In the genomic region with DNA sequence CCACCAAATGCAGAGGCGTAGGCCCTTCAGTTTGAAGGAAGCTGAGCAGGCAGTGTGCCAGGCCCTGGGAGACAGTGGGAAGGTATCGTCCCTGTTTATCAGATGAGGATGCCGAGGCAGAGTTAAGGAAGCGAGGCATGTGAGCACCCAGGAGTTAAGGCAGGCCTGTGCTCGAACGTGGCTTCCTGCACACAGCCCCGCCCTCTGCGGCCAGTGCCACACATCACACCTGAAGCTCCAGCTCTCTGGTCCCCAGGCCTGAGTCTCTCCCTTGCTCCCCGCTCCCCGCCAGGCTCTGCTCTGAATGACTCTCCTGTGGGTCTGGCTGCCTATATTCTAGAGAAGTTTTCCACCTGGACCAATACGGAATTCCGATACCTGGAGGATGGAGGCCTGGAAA, we compare ENCODE assay signal across 15 cellular contexts. TPM values are rescaled to one million over a fixed set of nuclear protein-coding genes. Genes with fewer than 3 reads are reported as not detected.
A peak's percentile ranks its signal among the peaks of the same experiment; 100 is the strongest.
DNase-seq lines count a peak whose midpoint lies in the region; ATAC-seq and TF ChIP-seq lines count a peak whose summit lies in the region.
"Had no signal": no experiment of that assay in that cellular context is flagged by ENCODE, and none has a peak within 500 bp of the region (broad histone marks: within the 10 kb centered on the region; RNA-seq: fewer than 3 reads in every experiment).

No MANE protein-coding gene starts in this region.

- H3K27ac Mint-ChIP-seq in activated T-cell treated with anti-CD3 and anti-CD28 coated beads, Interleukin-2, amount 50 U/mL, for 72 hours = no peak overlapping the region
- H3K27ac Mint-ChIP-seq in H9 (no peak overlapping the region), progenitor cell of endocrine pancreas (peak overlapping the region; percentile 43)
- H3K27ac Mint-ChIP-seq: stimulated activated naive CD8-positive, alpha-beta T cell treated with anti-CD3 and anti-CD28 coated beads, Interleukin-15, Interleukin-2, amounts not matched to agents 100 ng/mL and 50 ng/mL, for 24 hours had no signal

- intact Hi-C loops in dorsolateral prefrontal cortex (cut with DNase I) = loop anchor here in 1 of 2 donors (10.0 kb wide), 1 partner anchor 367 kb away; no protein-coding TSS in a partner anchor

- H3K23me2 ChIP-seq in H9 (ENCODE audit: insufficient read length, low read depth, low read length, poor library complexity, severe bottlenecking) = no peaks in the 10 kb centered on the region

- no peak overlapping the region for H4K91ac ChIP-seq in H9 (ENCODE audit: insufficient read length, low read depth, low read length)

- no peaks in the 10 kb centered on the region for H3K27me3 Mint-ChIP-seq in activated T-cell treated with anti-CD3 and anti-CD28 coated beads, Interleukin-2, amount 50 U/mL, for 72 hours (ENCODE audit: low read depth)
- H3K27me3 Mint-ChIP-seq in H9 (ENCODE audit: low read depth) (no peaks in the 10 kb centered on the region; the same call in 1 of the 2 replicates), progenitor cell of endocrine pancreas (no peaks in the 10 kb centered on the region)
- H3K27me3 Mint-ChIP-seq: brain; stimulated activated naive CD8-positive, alpha-beta T cell treated with anti-CD3 and anti-CD28 coated beads, Interleukin-15, Interleukin-2, amounts not matched to agents 100 ng/mL and 50 ng/mL, for 24 hours had no signal

- no peak overlapping the region for H2BK5ac ChIP-seq in H9 (ENCODE audit: insufficient read length, low read length)

- peak; percentile 22 to 35 for ATAC-seq in activated T-cell treated with anti-CD3 and anti-CD28 coated beads, Interleukin-2, amount 50 U/mL, for 72 hours (replicated peaks in 1 of 2)
- ATAC-seq in GM18498 (IDR thresholded peaks at IDR 0.05; ENCODE audit: unreplicated experiment) (no peak), GM21367 (IDR thresholded peaks at IDR 0.05; ENCODE audit: unreplicated experiment) (no peak)

- H3K4me1 ChIP-seq in H9 (ENCODE audit: insufficient read depth, low read length) = no peaks in the 10 kb centered on the region

- no peak overlapping the region for H4K5ac ChIP-seq in H9 (ENCODE audit: insufficient read length, low read depth, low read length)

- H2BK15ac ChIP-seq in H9 (ENCODE audit: low read depth, low read length) = no peak overlapping the region

- no peak overlapping the region for H3K4me2 ChIP-seq in H9 (ENCODE audit: insufficient read depth, insufficient read length, low read length)

- H3T11ph ChIP-seq in H9 (ENCODE audit: low read length) = no peak overlapping the region

- no peaks in the 10 kb centered on the region for H3K9me3 Mint-ChIP-seq in activated T-cell treated with anti-CD3 and anti-CD28 coated beads, Interleukin-2, amount 50 U/mL, for 72 hours
- H3K9me3 Mint-ChIP-seq in H9 (no peaks in the 10 kb centered on the region), progenitor cell of endocrine pancreas (ENCODE audit: low read depth) (no peaks in the 10 kb centered on the region)
- H3K9me3 Mint-ChIP-seq: brain; neural crest cell; stimulated activated naive CD8-positive, alpha-beta T cell treated with anti-CD3 and anti-CD28 coated beads, Interleukin-15, Interleukin-2, amounts not matched to agents 100 ng/mL and 50 ng/mL, for 24 hours had no signal

- H3K4me1 Mint-ChIP-seq in activated T-cell treated with anti-CD3 and anti-CD28 coated beads, Interleukin-2, amount 50 U/mL, for 72 hours (ENCODE audit: low read depth) = peaks cover 8% of the 10 kb centered on the region
- H3K4me1 Mint-ChIP-seq in H9 (peaks cover 13 to 14% of the 10 kb centered on the region in 2 experiments), progenitor cell of endocrine pancreas (ENCODE audit: low read depth) (peaks cover 7% of the 10 kb centered on the region)
- H3K4me1 Mint-ChIP-seq: brain, neural crest cell had no signal

- no peak overlapping the region for H3K4me3 Mint-ChIP-seq in activated T-cell treated with anti-CD3 and anti-CD28 coated beads, Interleukin-2, amount 50 U/mL, for 72 hours
- H3K4me3 Mint-ChIP-seq in H9 (no peak overlapping the region), progenitor cell of endocrine pancreas (ENCODE audit: low read depth) (no peak overlapping the region)
- H3K4me3 Mint-ChIP-seq: brain; neural crest cell; stimulated activated naive CD8-positive, alpha-beta T cell treated with anti-CD3 and anti-CD28 coated beads, Interleukin-15, Interleukin-2, amounts not matched to agents 100 ng/mL and 50 ng/mL, for 24 hours had no signal

- no peak overlapping the region for H4K8ac ChIP-seq in H9 (replicated peaks; ENCODE audit: insufficient read length, low read depth, low read length)

- no peak overlapping the region for H3K23ac ChIP-seq in H9 (ENCODE audit: insufficient read length, low read depth, low read length)

- no peak overlapping the region for H3K4ac ChIP-seq in H9 (ENCODE audit: low read depth, low read length)

- H4K20me1 ChIP-seq in H9 (ENCODE audit: control insufficient read depth, insufficient read depth, insufficient read length) = no peaks in the 10 kb centered on the region

- H3K9me3 ChIP-seq in H9 (ENCODE audit: control insufficient read depth, low read depth, low read length) = no peaks in the 10 kb centered on the region
- H3K9me3 ChIP-seq: MG63 had no signal

- no peak overlapping the region for H2BK120ac ChIP-seq in H9 (ENCODE audit: low read depth, low read length, poor library complexity, severe bottlenecking)

- H3K36me3 Mint-ChIP-seq in activated T-cell treated with anti-CD3 and anti-CD28 coated beads, Interleukin-2, amount 50 U/mL, for 72 hours (ENCODE audit: insufficient read depth in 2 of 2) = no peaks in the 10 kb centered on the region
- H3K36me3 Mint-ChIP-seq in H9 (ENCODE audit: insufficient read depth in 1 of 3, low read depth in 3 of 3) (peaks cover 19 to 48% (median 26%) of the 10 kb centered on the region in 3 experiments), progenitor cell of endocrine pancreas (ENCODE audit: insufficient read depth) (peaks cover 13% of the 10 kb centered on the region)

- H3K27ac ChIP-seq in H9 (ENCODE audit: insufficient read length, low read depth, low read length) (no peak overlapping the region), dorsolateral prefrontal cortex (peak overlapping the region in 51 of 59 donors; percentile 0 to 99 (median 73))

- no peak overlapping the region for H3K14ac ChIP-seq in H9 (ENCODE audit: insufficient read depth, low read length)

- H2AK5ac ChIP-seq in H9 (ENCODE audit: insufficient read length, low read length) = no peak overlapping the region

- no peak overlapping the region for H2AFZ ChIP-seq in H9 (ENCODE audit: low read length)

- H2BK20ac ChIP-seq in H9 (ENCODE audit: low read depth, low read length, poor library complexity, severe bottlenecking) = no peak overlapping the region

- H3K79me2 ChIP-seq in H9 (ENCODE audit: insufficient read depth, low read length) = no peaks in the 10 kb centered on the region

- H3K27me3 ChIP-seq in H9 (ENCODE audit: insufficient read depth, low read length) (no peaks in the 10 kb centered on the region), dorsolateral prefrontal cortex (no peaks in the 10 kb centered on the region)
- H3K27me3 ChIP-seq: MG63 had no signal

- no peaks in the 10 kb centered on the region for H3K79me1 ChIP-seq in H9 (ENCODE audit: insufficient read depth, low read depth, low read length, poor library complexity, severe bottlenecking)

- no peak overlapping the region for H3K9ac ChIP-seq in H9 (ENCODE audit: extremely low read depth, insufficient read length, low read length)

- H3K18ac ChIP-seq in H9 (ENCODE audit: insufficient read length, low read depth, low read length) = no peak overlapping the region

- no peak for DNase-seq in activated T-cell treated with anti-CD3 and anti-CD28 coated beads, Interleukin-2, amount 50 U/mL, for 72 hours
- no peak for DNase-seq in activated T-cell treated with anti-CD3 and anti-CD28 coated beads, Interleukin-2, amount 50 U/mL, for 48 hours
- peak; percentile 67 for DNase-seq in H9
- DNase-seq in dorsolateral prefrontal cortex = peak in 1 of 10 donors; percentile 38
- no peak for DNase-seq in progenitor cell of endocrine pancreas (ENCODE audit: low spot score, unreplicated experiment)
- DNase-seq in NCI-H748 (lab: John Stamatoyannopoulos, UW; ENCODE audit: unreplicated experiment) = no peak
- DNase-seq: mesendoderm, MG63, NCI-H1694, NCI-H446 had no signal

- WGBS in H9 (ENCODE audit: extremely low coverage, insufficient read length, low lambda C conversion rate) = no CpG with 5 or more reads among the region's 12 CpGs

- TF ChIP-seq CTCF in H9 (conservative IDR thresholded peaks at IDR 0.05) = peak; percentile 29; the same call in 2 of the 3 replicates
- no peak for TF ChIP-seq CTCF in dorsolateral prefrontal cortex (IDR thresholded peaks at IDR 0.05 in 54 of 56, conservative IDR thresholded peaks at IDR 0.05 in 2 of 56; ENCODE audit: low read depth in 1 of 56, partially characterized antibody in 56 of 56)
- no peak for TF ChIP-seq CTCF in progenitor cell of endocrine pancreas (IDR thresholded peaks at IDR 0.05; ENCODE audit: unreplicated experiment)

- no peak overlapping the region for H3K56ac ChIP-seq in H9 (ENCODE audit: insufficient read length, low read depth, low read length)

- H3K4me3 ChIP-seq in dorsolateral prefrontal cortex = no peak overlapping the region
- H3K4me3 ChIP-seq: MG63 had no signal

- H2BK12ac ChIP-seq in H9 (ENCODE audit: insufficient read length, low read depth, low read length) = no peak overlapping the region

RNA-seq across cellular contexts. Expression of a gene that starts 32.1 kb away (rescaled TPM):
- total RNA-seq in activated T-cell treated with anti-CD3 and anti-CD28 coated beads, Interleukin-2, amount 50 U/mL, for 72 hours = 1 to 10 TPM; 2.6 to 3.8 TPM
- total RNA-seq in H9 (2021) = 40.6 and 41.0 TPM in 2 replicates
- 100 to 1,000 TPM in 79 of 120 experiments, 10 to 100 TPM in 41; 56.7 to 268 (median 111) TPM for total RNA-seq in dorsolateral prefrontal cortex
- 41.2 and 41.5 TPM in 2 replicates for total RNA-seq in progenitor cell of endocrine pancreas

RNA-seq across cellular contexts. Expression of a gene that starts 40.1 kb away (rescaled TPM):
- total RNA-seq in activated T-cell treated with anti-CD3 and anti-CD28 coated beads, Interleukin-2, amount 50 U/mL, for 72 hours = 10 to 100 TPM; 44.9 to 49.7 TPM
- 75.7 and 80.7 TPM in 2 replicates for total RNA-seq in H9 (2021)
- 100 to 1,000 TPM in 94 of 120 experiments, 10 to 100 TPM in 26; 47.1 to 833 (median 180) TPM for total RNA-seq in dorsolateral prefrontal cortex
- 236 and 246 TPM in 2 replicates for total RNA-seq in progenitor cell of endocrine pancreas

RNA-seq across cellular contexts. Expression of a gene that starts 46.9 kb away (rescaled TPM):
- total RNA-seq in activated T-cell treated with anti-CD3 and anti-CD28 coated beads, Interleukin-2, amount 50 U/mL, for 72 hours = not detected
- 102 and 107 TPM in 2 replicates for total RNA-seq in H9 (2021)
- 1 to 10 TPM in 119 of 120 experiments, under 1 TPM in 1; 0.84 to 8.3 (median 3.3) TPM for total RNA-seq in dorsolateral prefrontal cortex
- 22.9 and 26.0 TPM in 2 replicates for total RNA-seq in progenitor cell of endocrine pancreas

Comparison
In these comparisons a context has a peak if more than half of its experiments do, and no peak if none do; other contexts are left out.
1. ATAC-seq: peak in activated T-cell treated with anti-CD3 and anti-CD28 coated beads, Interleukin-2, amount 50 U/mL, for 72 hours (2 of 2); none in GM18498 (single experiment) and GM21367 (single experiment).